Comparison of ENCODE assay signal across 1 cellular context in the genomic region with DNA sequence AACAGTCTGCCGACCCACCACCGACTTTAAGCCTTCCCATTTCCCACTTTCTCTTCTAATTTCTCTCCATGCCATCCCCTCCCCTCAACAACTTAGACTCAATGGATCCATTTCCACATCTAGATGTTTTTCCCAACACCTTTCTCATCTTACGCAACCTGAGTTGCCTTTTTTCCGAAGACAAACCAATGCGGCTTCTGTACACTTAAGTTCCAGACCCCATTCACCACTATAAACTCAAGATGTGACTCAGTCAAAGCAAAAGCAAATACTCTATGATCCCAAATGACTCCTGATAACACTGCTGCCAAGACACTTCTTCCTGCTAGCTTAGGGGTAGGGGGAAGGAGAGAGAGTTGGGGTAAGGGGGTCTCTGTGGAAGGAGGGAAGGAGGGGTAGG.
TF ChIP-seq lines count a peak whose summit lies in the region.

No MANE protein-coding gene starts in this region.

TF ChIP-seq in HepG2, 621 proteins besides CTCF, POLR2A, EP300 and RAD21:
- no peak for TF ChIP-seq IKZF4 (CRISPR knock-in tag; IDR thresholded peaks at IDR 0.05; ENCODE audit: borderline replicate concordance, low read depth, not compliant biosample characterization)
- no peak for TF ChIP-seq ZNF232 (CRISPR knock-in tag; IDR thresholded peaks at IDR 0.05; ENCODE audit: borderline replicate concordance)
- TF ChIP-seq RFX3 (CRISPR knock-in tag; IDR thresholded peaks at IDR 0.05): no peak
- TF ChIP-seq ZNF615 (CRISPR knock-in tag; IDR thresholded peaks at IDR 0.05; ENCODE audit: borderline replicate concordance): no peak
- TF ChIP-seq CEBPB (IDR thresholded peaks at IDR 0.05; ENCODE audit: borderline replicate concordance, low read depth, low read length): peak; percentile 3; the same call in 1 of the 2 replicates
TF ChIP-seq in HepG2: peak in this region for 1.
